ENCODE assay signal across 19 cellular contexts in the genomic region with DNA sequence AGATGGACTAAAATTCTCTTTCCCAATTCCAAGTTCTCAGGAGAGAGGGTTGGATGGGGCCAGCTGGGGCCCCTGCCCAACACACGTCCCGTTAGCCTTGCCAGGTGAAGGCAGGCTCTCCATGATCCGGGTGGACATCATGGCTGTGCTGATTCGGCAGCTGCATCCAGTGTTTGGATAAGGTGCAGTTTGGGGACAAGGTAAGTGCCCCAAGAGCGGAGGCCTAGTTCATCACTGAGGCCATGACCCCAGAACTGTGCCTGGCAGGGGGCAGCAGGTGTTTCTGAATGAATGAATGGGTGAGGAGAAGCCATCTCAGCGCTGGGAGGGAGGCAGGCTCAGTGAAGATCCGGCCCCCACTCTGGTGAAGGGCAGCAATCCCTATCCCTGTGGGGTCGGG.
"Had no signal": no experiment of that assay in that cellular context is flagged by ENCODE, and none has a peak within 500 bp of the region (broad histone marks: within the 10 kb centered on the region; RNA-seq: fewer than 3 reads in every experiment).

No MANE protein-coding gene starts in this region.

- ATAC-seq: foreskin keratinocyte, gastroesophageal sphincter, heart left ventricle, left cardiac atrium, left lung, left ventricle myocardium superior, lower lobe of right lung had no signal

- H3K4me1 ChIP-seq: esophagus muscularis mucosa, foreskin keratinocyte, gastroesophageal sphincter, heart left ventricle, left lung, lower lobe of right lung had no signal

- H3K4me2 ChIP-seq: hepatocyte had no signal

- H2AFZ ChIP-seq: hepatocyte had no signal

- DNase-seq: dermis blood vessel endothelial cell; dorsolateral prefrontal cortex; effector CD4-positive, alpha-beta T cell; effector memory CD4-positive, alpha-beta T cell; foreskin keratinocyte; heart left ventricle; hypothalamus; immature natural killer cell; islet precursor cell; left cardiac atrium; left lung; left ventricle myocardium superior; lower lobe of right lung; mesenchymal stem cell had no signal

- H3K27me3 ChIP-seq: foreskin keratinocyte, hepatocyte had no signal

- H3K27ac Mint-ChIP-seq: immature natural killer cell, mesothelial cell of epicardium had no signal

- H3K36me3 Mint-ChIP-seq: immature natural killer cell had no signal

- H3K36me3 ChIP-seq: esophagus muscularis mucosa, gastroesophageal sphincter, heart left ventricle, left lung, lower lobe of right lung had no signal

- H3K4me3 Mint-ChIP-seq: immature natural killer cell, mesothelial cell of epicardium had no signal

- H3K9me3 ChIP-seq: esophagus muscularis mucosa, gastroesophageal sphincter, heart left ventricle, left lung, lower lobe of right lung had no signal

- H3K4me3 ChIP-seq: coronary artery, dorsolateral prefrontal cortex, esophagus muscularis mucosa, gastroesophageal sphincter, heart left ventricle, hepatocyte, left lung, lower lobe of right lung had no signal

- H3K9me3 Mint-ChIP-seq: immature natural killer cell had no signal

- H3K4me1 Mint-ChIP-seq: immature natural killer cell, mesothelial cell of epicardium had no signal

- H3K79me2 ChIP-seq: hepatocyte had no signal

- H3K27ac ChIP-seq: coronary artery, dorsolateral prefrontal cortex, esophagus muscularis mucosa, foreskin keratinocyte, gastroesophageal sphincter, heart left ventricle, hepatocyte, left lung, lower lobe of right lung had no signal
